In the genomic region with DNA sequence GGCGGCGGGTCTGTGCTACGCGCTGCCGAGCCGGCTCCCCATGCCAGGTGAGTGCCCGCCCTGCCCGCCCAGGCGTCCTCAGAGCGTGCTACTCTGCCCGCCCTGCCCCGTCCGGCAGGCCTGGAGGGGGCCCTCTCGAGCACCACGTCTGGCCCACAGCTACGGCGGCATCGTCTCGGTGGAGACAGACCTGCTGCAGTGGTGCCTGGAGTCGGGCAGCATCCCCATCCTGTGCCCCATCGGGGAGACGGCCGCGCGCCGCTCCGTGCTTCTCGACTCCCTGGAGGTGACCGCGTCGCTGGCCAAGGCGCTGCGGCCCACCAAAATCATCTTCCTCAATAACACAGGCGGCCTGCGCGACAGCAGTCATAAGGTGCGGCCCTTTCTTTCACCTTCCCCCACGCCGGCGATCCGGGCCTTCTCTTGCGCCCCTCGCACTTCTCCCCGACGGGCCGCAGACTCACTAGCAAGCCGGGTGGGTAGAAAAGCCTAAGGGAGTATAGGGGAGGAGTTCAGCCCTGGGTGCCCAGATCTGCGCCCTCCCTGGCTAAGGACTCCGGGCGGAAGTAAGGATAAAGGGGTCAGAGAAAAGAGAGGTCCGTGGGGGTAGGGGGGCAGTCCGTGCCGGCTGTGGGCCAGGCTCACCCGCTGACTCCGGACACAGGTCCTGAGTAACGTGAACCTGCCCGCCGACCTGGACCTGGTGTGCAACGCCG, we compare ENCODE assay signal across 8 cellular contexts. TPM values are rescaled to one million over a fixed set of nuclear protein-coding genes. Genes with fewer than 3 reads are reported as not detected.
DNase-seq lines count a peak whose midpoint lies in the region; ATAC-seq and TF ChIP-seq lines count a peak whose summit lies in the region.

No MANE protein-coding gene starts in this region.

- peak; percentile 28 to 58 (median 36) for DNase-seq in CD4-positive, alpha-beta memory T cell
- DNase-seq in HK-2 (ENCODE audit: unreplicated experiment): peak; percentile 79
- DNase-seq in activated CD4-positive, alpha-beta T cell treated with anti-CD3 and anti-CD28 coated beads, Interleukin-2, amount 50 U/mL, for 48 hours: peak; percentile 38 to 54
- DNase-seq in epithelial cell of proximal tubule (ENCODE audit: low read depth): no peak
- DNase-seq in naive thymus-derived CD8-positive, alpha-beta T cell: peak in 6 of 10 donors; percentile 16 to 43 (median 35)
- no peak for DNase-seq in anterior cingulate cortex (lab: John Stamatoyannopoulos, UW)
- no peak for DNase-seq in NCI-H774 (lab: John Stamatoyannopoulos, UW)
- no peak for DNase-seq in SIG-M5 treated with dmso at 0.1 percent for 504 hours (lab: John Stamatoyannopoulos, UW; ENCODE audit: unreplicated experiment)

- H3K27ac Mint-ChIP-seq in CD4-positive, alpha-beta memory T cell: peak overlapping the region; percentile 48 to 92 (median 87)
- peak overlapping the region in 6 of 10 donors; percentile 3 to 82 (median 72) for H3K27ac Mint-ChIP-seq in naive thymus-derived CD8-positive, alpha-beta T cell

- CTCF ChIA-PET in CD4-positive, alpha-beta memory T cell (lab: Charles Lee; ENCODE audit: partially characterized antibody): interaction anchor here (1.4 kb wide), 1 partner anchor 10 kb away, joined by 4 read pairs; no protein-coding TSS in a partner anchor

- POLR2A ChIA-PET in CD4-positive, alpha-beta memory T cell (lab: Charles Lee; ENCODE audit: partially characterized antibody): interaction anchor here (0.6 to 1.7 kb wide), 5 partner anchors 9 to 118 kb away, joined by 3 to 6 read pairs (median 3); a partner anchor contains a TSS
- POLR2A ChIA-PET in naive thymus-derived CD8-positive, alpha-beta T cell (lab: Charles Lee): interaction anchor here (0.8 to 2.4 kb wide), 4 partner anchors 9 to 1182 kb away, joined by 3 to 8 read pairs (median 4); a partner anchor contains a TSS

- H3K4me3 ChIP-seq in CD4-positive, alpha-beta memory T cell (ENCODE audit: low read length in 2 of 2): peak overlapping the region in 1 of 2 donors; percentile 87
- peak overlapping the region; percentile 84 for H3K4me3 ChIP-seq in epithelial cell of proximal tubule (ENCODE audit: low read depth, low read length)

- intact Hi-C loops in CD4-positive, alpha-beta memory T cell (cut with micrococcal nuclease): loop anchor here (1.0 to 5.0 kb wide), 3 partner anchors 8 to 211 kb away; a partner anchor contains a TSS

- no peaks in the 10 kb centered on the region for H3K36me3 ChIP-seq in CD4-positive, alpha-beta memory T cell (ENCODE audit: insufficient read depth, low read length)

- ATAC-seq in naive thymus-derived CD8-positive, alpha-beta T cell: peak; percentile 24 to 32

- H3K9me3 ChIP-seq in CD4-positive, alpha-beta memory T cell (ENCODE audit: control insufficient read depth in 1 of 2, low read length in 2 of 2): no peaks in the 10 kb centered on the region

- no peaks in the 10 kb centered on the region for H3K27me3 ChIP-seq in CD4-positive, alpha-beta memory T cell (ENCODE audit: insufficient read depth, low read length)

- peak overlapping the region; percentile 82 to 92 (median 90) for H3K4me3 Mint-ChIP-seq in CD4-positive, alpha-beta memory T cell
- H3K4me3 Mint-ChIP-seq in naive thymus-derived CD8-positive, alpha-beta T cell: peak overlapping the region; percentile 78 to 95 (median 90)

- H3K4me1 ChIP-seq in CD4-positive, alpha-beta memory T cell (ENCODE audit: insufficient read depth, low read length): peaks cover 39% of the 10 kb centered on the region

- H3K9me3 Mint-ChIP-seq in CD4-positive, alpha-beta memory T cell: no peaks in the 10 kb centered on the region
- H3K9me3 Mint-ChIP-seq in naive thymus-derived CD8-positive, alpha-beta T cell: no peaks in the 10 kb centered on the region

- peak overlapping the region; percentile 8 for H3K27ac ChIP-seq in CD4-positive, alpha-beta memory T cell (ENCODE audit: low read depth, low read length)

- H3K36me3 Mint-ChIP-seq in CD4-positive, alpha-beta memory T cell: peaks cover 10 to 12% of the 10 kb centered on the region in 2 donors
- H3K36me3 Mint-ChIP-seq in naive thymus-derived CD8-positive, alpha-beta T cell: peaks cover 0 to 16% (median 5%) of the 10 kb centered on the region in 3 donors

- H3K27me3 Mint-ChIP-seq in CD4-positive, alpha-beta memory T cell: peaks cover 0 to 1% of the 10 kb centered on the region in 2 donors
- H3K27me3 Mint-ChIP-seq in naive thymus-derived CD8-positive, alpha-beta T cell: peaks cover 0 to 11% (median 2%) of the 10 kb centered on the region in 5 donors

- peak; percentile 33 for TF ChIP-seq CTCF in epithelial cell of proximal tubule (conservative IDR thresholded peaks at IDR 0.05; ENCODE audit: low read depth, low read length)

- H3K4me1 Mint-ChIP-seq in CD4-positive, alpha-beta memory T cell: peaks cover 8 to 34% (median 21%) of the 10 kb centered on the region in 4 donors
- peaks cover 16 to 28% (median 25%) of the 10 kb centered on the region in 4 donors for H3K4me1 Mint-ChIP-seq in naive thymus-derived CD8-positive, alpha-beta T cell

RNA-seq across cellular contexts. Expression of a gene that starts 1.6 kb away (rescaled TPM):
- 1 to 10 TPM; 2.7 to 3.2 TPM for total RNA-seq in CD4-positive, alpha-beta memory T cell
- polyA plus RNA-seq in CD4-positive, alpha-beta memory T cell: 1 to 10 TPM in 1 of 2 donors, under 1 TPM in 1; 0.45 to 1.7 TPM
- total RNA-seq in epithelial cell of proximal tubule: 14.1 and 21.0 TPM in 2 replicates
- total RNA-seq in naive thymus-derived CD8-positive, alpha-beta T cell: under 1 TPM; 0.19 to 0.96 TPM
- under 1 TPM; 0.39 to 0.62 (median 0.59) TPM for polyA plus RNA-seq in naive thymus-derived CD8-positive, alpha-beta T cell

RNA-seq across cellular contexts. Expression of a gene that starts 8.7 kb away (rescaled TPM):
- total RNA-seq in CD4-positive, alpha-beta memory T cell: 10 to 100 TPM; 27.3 to 30.0 TPM
- polyA plus RNA-seq in CD4-positive, alpha-beta memory T cell: 10 to 100 TPM; 22.7 to 33.6 TPM
- total RNA-seq in epithelial cell of proximal tubule: 38.2 and 42.9 TPM in 2 replicates
- 10 to 100 TPM; 26.8 to 27.6 TPM for total RNA-seq in naive thymus-derived CD8-positive, alpha-beta T cell
- polyA plus RNA-seq in naive thymus-derived CD8-positive, alpha-beta T cell: 10 to 100 TPM; 23.6 to 28.8 (median 27.1) TPM

RNA-seq across cellular contexts. Expression of a gene that starts 52.3 kb away (rescaled TPM):
- total RNA-seq in CD4-positive, alpha-beta memory T cell: not detected
- polyA plus RNA-seq in CD4-positive, alpha-beta memory T cell: not detected
- total RNA-seq in epithelial cell of proximal tubule: not detected in 2 replicates
- total RNA-seq in naive thymus-derived CD8-positive, alpha-beta T cell: not detected
- not detected for polyA plus RNA-seq in naive thymus-derived CD8-positive, alpha-beta T cell

Comparison
In these comparisons a context has a peak if more than half of its experiments do, and no peak if none do; other contexts are left out.
1. DNase-seq: peak in CD4-positive, alpha-beta memory T cell (5 of 5), HK-2 (single experiment), activated CD4-positive, alpha-beta T cell treated with anti-CD3 and anti-CD28 coated beads, Interleukin-2, amount 50 U/mL, for 48 hours (2 of 2) and naive thymus-derived CD8-positive, alpha-beta T cell (6 of 10); none in epithelial cell of proximal tubule (single experiment), anterior cingulate cortex (0 of 58), NCI-H774 (single experiment) and SIG-M5 treated with dmso at 0.1 percent for 504 hours (single experiment).